8 cellular contexts compared by ENCODE assay signal in the genomic region with DNA sequence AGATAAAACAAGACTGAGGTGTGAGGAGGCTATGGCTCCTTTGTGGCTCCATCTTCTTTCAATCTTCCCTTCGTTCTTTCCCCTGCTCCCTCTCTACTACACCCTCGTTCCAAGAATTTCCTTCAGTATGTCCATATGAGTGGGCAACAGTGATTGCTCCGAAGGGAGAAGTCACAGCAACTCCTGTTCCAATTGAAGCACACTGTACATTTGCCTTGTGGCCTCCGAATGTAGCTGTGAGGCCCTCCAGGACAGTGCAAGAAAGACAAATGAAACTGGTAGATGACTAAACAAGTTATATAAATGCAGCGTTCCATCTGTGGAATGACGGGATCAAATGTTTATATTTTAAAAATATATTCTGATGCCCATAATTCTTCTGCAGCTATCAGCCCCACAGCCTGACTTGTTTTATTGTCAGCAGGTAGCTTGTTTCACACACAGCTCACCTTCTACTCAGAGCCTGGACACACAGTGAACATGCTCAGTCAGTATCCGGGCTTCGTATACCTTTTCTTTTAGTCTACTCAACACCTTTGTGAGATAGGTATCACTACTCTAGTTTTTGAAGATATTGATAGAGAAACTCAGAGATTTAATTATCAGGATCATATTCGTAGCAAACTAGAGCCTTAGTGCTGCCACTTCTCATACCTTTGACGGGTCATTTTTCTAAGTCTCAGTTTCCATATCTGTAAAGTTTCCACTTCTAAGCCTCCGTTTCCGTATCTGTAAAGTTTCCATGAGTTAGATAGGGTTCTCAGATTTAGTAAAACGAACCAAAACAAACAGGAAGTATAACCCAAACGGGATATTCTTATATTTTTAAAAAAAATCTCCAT. TPM values are rescaled to one million over a fixed set of nuclear protein-coding genes. Genes with fewer than 3 reads are reported as not detected.
DNase-seq lines count a peak whose midpoint lies in the region; ATAC-seq and TF ChIP-seq lines count a peak whose summit lies in the region.

No MANE protein-coding gene starts in this region.

- peak overlapping the region; percentile 92 to 99 (median 96) for H3K27ac Mint-ChIP-seq in naive thymus-derived CD4-positive, alpha-beta T cell

- peaks cover 16 to 37% (median 33%) of the 10 kb centered on the region in 7 donors for H3K4me1 Mint-ChIP-seq in naive thymus-derived CD4-positive, alpha-beta T cell

- H3K9me3 Mint-ChIP-seq in naive thymus-derived CD4-positive, alpha-beta T cell, result peaks cover 0 to 8% (median 5%) of the 10 kb centered on the region in 11 donors

- intact Hi-C loops in naive thymus-derived CD4-positive, alpha-beta T cell (cut with micrococcal nuclease), result no loop called here

- peak; percentile 20 for ATAC-seq in HG03378 (IDR thresholded peaks at IDR 0.05; ENCODE audit: unreplicated experiment)
- ATAC-seq in naive thymus-derived CD4-positive, alpha-beta T cell, result no peak
- no peak for ATAC-seq in GM18858 (IDR thresholded peaks at IDR 0.05; ENCODE audit: unreplicated experiment)

- H3K4me3 ChIP-seq in GM08714 (ENCODE audit: low read length) (peak overlapping the region; percentile 62), astrocyte of the spinal cord (ENCODE audit: low read depth, low read length) (peak overlapping the region; percentile 74), BE2C (ENCODE audit: low read depth, low read length) (no peak overlapping the region)
- peak overlapping the region; percentile 70 for H3K4me3 ChIP-seq in naive thymus-derived CD4-positive, alpha-beta T cell (ENCODE audit: low read length)

- DNase-seq in astrocyte of the spinal cord (ENCODE audit: low read depth, low spot score) (no peak), BE2C (no peak), EL (no peak)
- peak in 7 of 9 donors; percentile 29 to 46 (median 39) for DNase-seq in naive thymus-derived CD4-positive, alpha-beta T cell
- DNase-seq in stimulated activated CD4-positive, alpha-beta T cell treated with anti-CD3 and anti-CD28 coated beads, Interleukin-2, amount 100 ng/mL, for 24 hours, result no peak

- peak overlapping the region; percentile 85 to 98 (median 94) for H3K4me3 Mint-ChIP-seq in naive thymus-derived CD4-positive, alpha-beta T cell

- H3K36me3 ChIP-seq in naive thymus-derived CD4-positive, alpha-beta T cell (ENCODE audit: control insufficient read depth in 2 of 3, insufficient read depth in 3 of 3, low read length in 3 of 3), result peaks cover 0 to 8% (median 0%) of the 10 kb centered on the region in 3 experiments
- no peaks in the 10 kb centered on the region for H3K36me3 ChIP-seq in BE2C

- peak overlapping the region; percentile 91 for H3K27ac ChIP-seq in naive thymus-derived CD4-positive, alpha-beta T cell (ENCODE audit: low read depth, low read length)

- in situ Hi-C loops in astrocyte of the spinal cord (cut with HindIII; ENCODE audit: low sequenced_read_pairs), result no loop called here

- peaks cover 12 to 27% (median 16%) of the 10 kb centered on the region in 5 donors for H3K36me3 Mint-ChIP-seq in naive thymus-derived CD4-positive, alpha-beta T cell

- POLR2A ChIA-PET in naive thymus-derived CD4-positive, alpha-beta T cell (lab: Charles Lee), result interaction anchor here (0.6 to 1.1 kb wide), 2 partner anchors 18 to 158 kb away, joined by 3 read pairs; no protein-coding TSS in a partner anchor

- peaks cover 13 to 21% of the 10 kb centered on the region in 2 donors for H3K4me1 ChIP-seq in naive thymus-derived CD4-positive, alpha-beta T cell (ENCODE audit: control insufficient read depth in 2 of 2, insufficient read depth in 2 of 2, low read length in 2 of 2)
- no peaks in the 10 kb centered on the region for H3K4me1 ChIP-seq in BE2C

- no peaks in the 10 kb centered on the region for H3K27me3 Mint-ChIP-seq in naive thymus-derived CD4-positive, alpha-beta T cell

- CTCF ChIA-PET in naive thymus-derived CD4-positive, alpha-beta T cell (lab: Charles Lee), result interaction anchor here (0.6 to 1.1 kb wide), 3 partner anchors 70 to 110 kb away, joined by 3 to 5 read pairs (median 4); no protein-coding TSS in a partner anchor

- H3K27me3 ChIP-seq in naive thymus-derived CD4-positive, alpha-beta T cell (ENCODE audit: control insufficient read depth in 2 of 2, insufficient read depth in 2 of 2, low read length in 2 of 2), result no peaks in the 10 kb centered on the region
- H3K27me3 ChIP-seq in BE2C, result no peaks in the 10 kb centered on the region

- TF ChIP-seq CTCF in astrocyte of the spinal cord (IDR thresholded peaks at IDR 0.05; ENCODE audit: low read depth, low read length), result no peak
- TF ChIP-seq CTCF in BE2C (IDR thresholded peaks at IDR 0.05; ENCODE audit: low read depth, low read length), result no peak

- H3K9me3 ChIP-seq in naive thymus-derived CD4-positive, alpha-beta T cell (ENCODE audit: control insufficient read depth in 2 of 3, low read length in 3 of 3), result no peaks in the 10 kb centered on the region
- H3K9me3 ChIP-seq in BE2C, result no peaks in the 10 kb centered on the region

RNA-seq across cellular contexts. Expression of a gene that starts 1.2 kb away (rescaled TPM):
- total RNA-seq in naive thymus-derived CD4-positive, alpha-beta T cell, result 10 to 100 TPM; 35.5 to 61.1 (median 52.2) TPM
- 10 to 100 TPM; 36.2 to 39.8 TPM for polyA plus RNA-seq in naive thymus-derived CD4-positive, alpha-beta T cell
- 6.3 TPM for polyA plus RNA-seq in BE2C (2012; ENCODE audit: insufficient read depth, insufficient read length, low read depth)

Comparison
In these comparisons a context has a peak if more than half of its experiments do, and no peak if none do; other contexts are left out.
1. DNase-seq: peak in naive thymus-derived CD4-positive, alpha-beta T cell (7 of 9); none in astrocyte of the spinal cord (single experiment), BE2C (single experiment), EL (single experiment) and stimulated activated CD4-positive, alpha-beta T cell treated with anti-CD3 and anti-CD28 coated beads, Interleukin-2, amount 100 ng/mL, for 24 hours (0 of 2).